Comparison of ENCODE assay signal across 25 cellular contexts in genomic region chr9:122239722-122240121, GRCh38. TPM values are rescaled to one million over a fixed set of nuclear protein-coding genes. Genes with fewer than 3 reads are reported as not detected.
"Had no signal": no experiment of that assay in that cellular context is flagged by ENCODE, and none has a peak within 500 bp of the region (broad histone marks: within the 10 kb centered on the region; RNA-seq: fewer than 3 reads in every experiment).

No MANE protein-coding gene starts in this region.

- DNase-seq: activated CD4-positive, alpha-beta memory T cell treated with anti-CD3 and anti-CD28 coated beads for 36 hours; activated CD4-positive, alpha-beta T cell treated with anti-CD3 and anti-CD28 coated beads, Interleukin-2, amount 10 ng/mL, durations not matched to agents 7 days and 5 days; activated CD4-positive, CD25-positive, alpha-beta regulatory T cell; activated CD8-positive, alpha-beta memory T cell treated with anti-CD3 and anti-CD28 coated beads for 24 hours; activated effector memory CD4-positive, alpha-beta T cell treated with anti-CD3 and anti-CD28 coated beads, Interleukin-2, amount 50 U/mL, for 16 hours; activated naive CD4-positive, alpha-beta T cell treated with Interleukin-2 at 50 U/mL for 16 hours; activated naive CD8-positive, alpha-beta T cell treated with anti-CD3 and anti-CD28 coated beads, Interleukin-2, amount 50 U/mL, for 24 hours; activated T-cell treated with anti-CD3 and anti-CD28 coated beads, Interleukin-2, amount 50 U/mL, for 4 hours; amniotic stem cell; body of pancreas; Karpas-422; MM.1S; NCI-H1105; NCI-H1436; NCI-H187; NCI-H2081; NCI-H510A treated with DMSO at 0.1 percent for 48 hours; NCI-H69; PC-3; SIG-M5; T-helper 17 cell; T1000 had no signal

- H3K9me3 ChIP-seq: ascending aorta, body of pancreas had no signal

- H3K27me3 ChIP-seq: ascending aorta, body of pancreas had no signal

- H3K4me3 ChIP-seq: ascending aorta, body of pancreas, K562 had no signal

- H3K4me1 ChIP-seq: ascending aorta, body of pancreas had no signal

- H3K27ac ChIP-seq: ascending aorta, body of pancreas, VCaP had no signal

RNA-seq across cellular contexts. Expression of gene LHX6, which starts 11.0 kb away (rescaled TPM):
- total RNA-seq: activated CD4-positive, alpha-beta memory T cell treated with anti-CD3 and anti-CD28 coated beads for 36 hours; activated CD4-positive, alpha-beta T cell treated with anti-CD3 and anti-CD28 coated beads, Interleukin-2, amount 10 ng/mL, durations not matched to agents 7 days and 5 days; T-helper 17 cell had no signal
